In the genomic region with DNA sequence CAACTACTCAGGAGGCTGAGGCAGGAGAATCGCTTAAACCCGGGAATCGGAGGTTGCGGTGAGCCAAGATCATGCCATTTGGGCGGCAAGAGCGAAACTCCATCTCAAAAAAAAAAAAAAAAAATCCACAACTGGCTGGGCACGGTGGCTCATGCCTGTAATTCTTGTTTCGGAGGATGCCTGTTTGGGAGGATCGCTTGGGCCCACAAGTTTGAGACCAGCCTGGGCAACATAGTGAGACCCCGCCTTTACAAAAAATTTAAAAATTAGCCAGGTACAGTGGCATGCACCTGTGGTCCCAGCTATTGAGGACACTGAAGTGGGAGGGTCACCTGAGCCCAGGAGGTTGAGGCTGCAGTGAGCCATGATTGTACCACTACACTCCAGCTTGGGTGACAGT, we compare ENCODE assay signal across 13 cellular contexts.
"Had no signal": no experiment of that assay in that cellular context is flagged by ENCODE, and none has a peak within 500 bp of the region (broad histone marks: within the 10 kb centered on the region; RNA-seq: fewer than 3 reads in every experiment).

No MANE protein-coding gene starts in this region.

- H3K9me3 ChIP-seq: adrenal gland, left ventricle myocardium inferior, pancreas, tibial artery had no signal

- DNase-seq: activated CD4-positive, alpha-beta T cell treated with anti-CD3 and anti-CD28 coated beads, Interleukin-2, amount 50 U/mL, for 48 hours; adrenal gland; caudate nucleus; effector memory CD4-positive, alpha-beta T cell; kidney; left ventricle myocardium inferior; mesenchymal stem cell; pancreas; stimulated activated CD4-positive, alpha-beta T cell treated with anti-CD3 and anti-CD28 coated beads, Interleukin-15, amount 100 ng/mL, for 24 hours; stimulated activated CD4-positive, alpha-beta T cell treated with anti-CD3 and anti-CD28 coated beads, Interleukin-4, amount 100 ng/mL, for 4 hours; tibial artery had no signal

- H3K27me3 ChIP-seq: adrenal gland, pancreas, tibial artery had no signal

- ATAC-seq: activated CD4-positive, CD25-positive, alpha-beta regulatory T cell treated with anti-CD3 and anti-CD28 coated beads, Interleukin-2, amount 50 U/mL, for 24 hours; pancreas had no signal

- H3K4me3 ChIP-seq: adrenal gland, coronary artery, left ventricle myocardium inferior, pancreas, tibial artery had no signal
